ENCODE assay signal across 16 cellular contexts in genomic region chr1:90784186-90784847, GRCh38.
DNase-seq lines count a peak whose midpoint lies in the region; ATAC-seq and TF ChIP-seq lines count a peak whose summit lies in the region.
"Had no signal": no experiment of that assay in that cellular context is flagged by ENCODE, and none has a peak within 500 bp of the region (broad histone marks: within the 10 kb centered on the region; RNA-seq: fewer than 3 reads in every experiment).

No MANE protein-coding gene starts in this region.

- H3K4me1 Mint-ChIP-seq in endodermal cell = peaks cover 8% of the 10 kb centered on the region
- peaks cover 7% of the 10 kb centered on the region for H3K4me1 Mint-ChIP-seq in neural progenitor cell
- H3K4me1 Mint-ChIP-seq: CD4-positive, alpha-beta memory T cell had no signal

- H4K5ac ChIP-seq in mesendoderm (ENCODE audit: low read length) = no peak overlapping the region

- H3K9ac ChIP-seq in HUES48 (ENCODE audit: low read depth, low read length) (no peak overlapping the region), endodermal cell (ENCODE audit: extremely low read depth, low read length, poor library complexity, severe bottlenecking) (no peak overlapping the region), mesendoderm (ENCODE audit: low read length) (no peak overlapping the region), neural progenitor cell (no peak overlapping the region)
- H3K9ac ChIP-seq: GM23248 had no signal

- H3K36me3 Mint-ChIP-seq in endodermal cell (ENCODE audit: low read depth) (no peaks in the 10 kb centered on the region), neural progenitor cell (peaks cover 1% of the 10 kb centered on the region)
- H3K36me3 Mint-ChIP-seq: CD4-positive, alpha-beta memory T cell had no signal

- H3K79me2 ChIP-seq in mesendoderm (ENCODE audit: control insufficient read depth, insufficient read depth, low read length) (no peaks in the 10 kb centered on the region), neural progenitor cell (ENCODE audit: low read depth) (no peaks in the 10 kb centered on the region)

- H3K9me3 Mint-ChIP-seq in endodermal cell (peaks cover 2% of the 10 kb centered on the region), neural progenitor cell (peaks cover 2% of the 10 kb centered on the region)

- H3K18ac ChIP-seq in mesendoderm (ENCODE audit: low read length) = no peak overlapping the region

- H3K4me2 ChIP-seq in mesendoderm (ENCODE audit: low read length) (no peak overlapping the region), neural progenitor cell (no peak overlapping the region)

- no peak overlapping the region for H2AFZ ChIP-seq in neural progenitor cell (replicated peaks)
- H2AFZ ChIP-seq: GM23248 had no signal

- 0 out of 2 replicates have a peak, but pooled peaks cover 2% of the 10 kb centered on the region for H3K27me3 ChIP-seq in HUES48 (ENCODE audit: control insufficient read depth, insufficient read depth, low read length)
- H3K27me3 ChIP-seq in endodermal cell (ENCODE audit: control insufficient read depth, insufficient read depth, low read length, poor library complexity, severe bottlenecking) = peaks cover 4% of the 10 kb centered on the region
- no peaks in the 10 kb centered on the region for H3K27me3 ChIP-seq in mesendoderm (ENCODE audit: insufficient read depth, low read length, poor library complexity)
- H3K27me3 ChIP-seq in neural progenitor cell = no peaks in the 10 kb centered on the region

- ATAC-seq in GM19351 (IDR thresholded peaks at IDR 0.05; ENCODE audit: unreplicated experiment) = no peak

- H2BK5ac ChIP-seq in mesendoderm (ENCODE audit: low read length) = no peak overlapping the region

- H2AK5ac ChIP-seq in mesendoderm (ENCODE audit: low read length) = no peak overlapping the region

- H3K27ac ChIP-seq in HUES48 (ENCODE audit: low read depth, low read length) = peak overlapping the region; percentile 44
- no peak overlapping the region for H3K27ac ChIP-seq in endodermal cell (ENCODE audit: low read depth, low read length)
- H3K27ac ChIP-seq in mesendoderm (ENCODE audit: low read depth, low read length) = no peak overlapping the region
- H3K27ac ChIP-seq in neural progenitor cell = no peak overlapping the region
- H3K27ac ChIP-seq: GM23248 had no signal

- no peak overlapping the region for H3K4ac ChIP-seq in mesendoderm (ENCODE audit: low read depth, low read length)

- no peaks in the 10 kb centered on the region for H4K20me1 ChIP-seq in neural progenitor cell (ENCODE audit: low read depth)

- no peak overlapping the region for H3K4me3 Mint-ChIP-seq in endodermal cell
- no peak overlapping the region for H3K4me3 Mint-ChIP-seq in neural progenitor cell
- H3K4me3 Mint-ChIP-seq: CD4-positive, alpha-beta memory T cell; HFFc6 had no signal

- H3K23ac ChIP-seq in mesendoderm (ENCODE audit: low read length) = no peak overlapping the region

- H3K4me1 ChIP-seq in HUES48 (ENCODE audit: control insufficient read depth, insufficient read depth, low read length) (peaks cover 13% of the 10 kb centered on the region), endodermal cell (ENCODE audit: control insufficient read depth, insufficient read depth, low read length) (no peaks in the 10 kb centered on the region), mesendoderm (ENCODE audit: control insufficient read depth, low read depth, low read length) (peaks cover 4% of the 10 kb centered on the region), neural progenitor cell (peaks cover 19% of the 10 kb centered on the region)
- H3K4me1 ChIP-seq: HAP-1 had no signal

- no peak overlapping the region; the same call in 1 of the 2 replicates for H3K4me3 ChIP-seq in HUES48 (ENCODE audit: low read depth, low read length)
- no peak overlapping the region for H3K4me3 ChIP-seq in endodermal cell (ENCODE audit: low read length)
- H3K4me3 ChIP-seq in mesendoderm (ENCODE audit: low read length) = no peak overlapping the region
- H3K4me3 ChIP-seq in neural progenitor cell = no peak overlapping the region
- H3K4me3 ChIP-seq: GM23248, HAP-1 had no signal

- H3K56ac ChIP-seq in mesendoderm (ENCODE audit: low read length) = no peak overlapping the region

- no peak overlapping the region for H2BK15ac ChIP-seq in mesendoderm (replicated peaks; ENCODE audit: low read depth)

- H3K36me3 ChIP-seq in HUES48 (ENCODE audit: control insufficient read depth, insufficient read depth, low read length) = no peaks in the 10 kb centered on the region
- H3K36me3 ChIP-seq in endodermal cell (ENCODE audit: control insufficient read depth, insufficient read depth, low read length) = no peaks in the 10 kb centered on the region
- no peaks in the 10 kb centered on the region for H3K36me3 ChIP-seq in mesendoderm (ENCODE audit: control insufficient read depth, insufficient read depth, low read length)
- H3K36me3 ChIP-seq in neural progenitor cell = no peaks in the 10 kb centered on the region
- H3K36me3 ChIP-seq: HAP-1 had no signal

- TF ChIP-seq CTCF in endodermal cell (conservative IDR thresholded peaks at IDR 0.05) (no peak), neural progenitor cell (IDR thresholded peaks at IDR 0.05) (no peak)

- no peaks in the 10 kb centered on the region for H3K79me1 ChIP-seq in mesendoderm (ENCODE audit: low read length)

- H3K9me3 ChIP-seq in HUES48 (ENCODE audit: control insufficient read depth, insufficient read depth, low read length) (no peaks in the 10 kb centered on the region), endodermal cell (ENCODE audit: control insufficient read depth, low read length) (peaks cover under 1% of the 10 kb centered on the region), neural progenitor cell (ENCODE audit: low read depth) (no peaks in the 10 kb centered on the region)
- H3K9me3 ChIP-seq: HAP-1 had no signal

- 38 to 52% methylated on average over 2 of the region's 2 CpGs for WGBS in endodermal cell (ENCODE audit: insufficient coverage in 1 of 2, insufficient read length in 1 of 2), 2 experiments
- WGBS in mesendoderm (ENCODE audit: extremely low coverage, insufficient coverage, low lambda C conversion rate) = no CpG with 5 or more reads among the region's 2 CpGs

- H4K8ac ChIP-seq in mesendoderm (ENCODE audit: low read depth, low read length) = no peak overlapping the region

- no peaks in the 10 kb centered on the region for H3K27me3 Mint-ChIP-seq in endodermal cell (ENCODE audit: insufficient read depth)
- peaks cover 3% of the 10 kb centered on the region for H3K27me3 Mint-ChIP-seq in neural progenitor cell (ENCODE audit: insufficient read depth, low read depth)

- no peak overlapping the region for H2BK120ac ChIP-seq in mesendoderm (ENCODE audit: low read depth, low read length)

- H3K27ac Mint-ChIP-seq in endodermal cell (no peak overlapping the region), neural progenitor cell (no peak overlapping the region)
- H3K27ac Mint-ChIP-seq: CD4-positive, alpha-beta memory T cell; HFFc6 had no signal

- DNase-seq in endodermal cell (peak; percentile 67), mesendoderm (peak; percentile 73), neural progenitor cell (ENCODE audit: low spot score) (no peak), NCI-H128 (lab: John Stamatoyannopoulos, UW; ENCODE audit: unreplicated experiment) (no peak)
- DNase-seq: C1 segment of cervical spinal cord; Calu3; CD4-positive, alpha-beta memory T cell; COR-L47; DMS53; EL; GF-D8; GM23248; HFFc6 had no signal

- H3F3A ChIP-seq in neural progenitor cell (ENCODE audit: low read depth) = peaks cover 11% of the 10 kb centered on the region

Comparison
In these comparisons a context has a peak if more than half of its experiments do, and no peak if none do; other contexts are left out.
1. DNase-seq: peak in endodermal cell (single experiment) and mesendoderm (single experiment); none in neural progenitor cell (single experiment) and NCI-H128 (single experiment).